In genomic region chr13:28716511-28716910, GRCh38 we compare ENCODE assay signal across 10 cellular contexts. TPM values are rescaled to one million over a fixed set of nuclear protein-coding genes. Genes with fewer than 3 reads are reported as not detected.
DNase-seq lines count a peak whose midpoint lies in the region; ATAC-seq, FAIRE-seq and TF ChIP-seq lines count a peak whose summit lies in the region.
"Had no signal": no experiment of that assay in that cellular context is flagged by ENCODE, and none has a peak within 500 bp of the region (broad histone marks: within the 10 kb centered on the region; RNA-seq: fewer than 3 reads in every experiment).

No MANE protein-coding gene starts in this region.

- no peaks in the 10 kb centered on the region for H3K9me3 Mint-ChIP-seq in activated naive CD8-positive, alpha-beta T cell treated with anti-CD3 and anti-CD28 coated beads for 36 hours
- no peaks in the 10 kb centered on the region for H3K9me3 Mint-ChIP-seq in activated naive CD8-positive, alpha-beta T cell treated with anti-CD3 and anti-CD28 coated beads, Interleukin-2, amount 50 U/mL, for 24 hours

- H3K4me3 Mint-ChIP-seq in activated naive CD8-positive, alpha-beta T cell treated with anti-CD3 and anti-CD28 coated beads for 36 hours = no peak overlapping the region
- no peak overlapping the region for H3K4me3 Mint-ChIP-seq in activated naive CD8-positive, alpha-beta T cell treated with anti-CD3 and anti-CD28 coated beads, Interleukin-2, amount 50 U/mL, for 24 hours
- H3K4me3 Mint-ChIP-seq: activated CD8-positive, alpha-beta memory T cell treated with anti-CD3 and anti-CD28 coated beads, Interleukin-2, amount 10 ng/mL, durations not matched to agents 7 days and 5 days had no signal

- no peaks in the 10 kb centered on the region for H3K27me3 Mint-ChIP-seq in activated naive CD8-positive, alpha-beta T cell treated with anti-CD3 and anti-CD28 coated beads for 36 hours
- no peaks in the 10 kb centered on the region for H3K27me3 Mint-ChIP-seq in activated naive CD8-positive, alpha-beta T cell treated with anti-CD3 and anti-CD28 coated beads, Interleukin-2, amount 50 U/mL, for 24 hours
- H3K27me3 Mint-ChIP-seq: activated CD8-positive, alpha-beta memory T cell treated with anti-CD3 and anti-CD28 coated beads, Interleukin-2, amount 10 ng/mL, durations not matched to agents 7 days and 5 days had no signal

- no peak for ATAC-seq in activated naive CD8-positive, alpha-beta T cell treated with anti-CD3 and anti-CD28 coated beads, Interleukin-2, amount 50 U/mL, for 24 hours
- ATAC-seq in lower lobe of right lung = no peak
- ATAC-seq: activated CD8-positive, alpha-beta memory T cell treated with anti-CD3 and anti-CD28 coated beads, Interleukin-2, amount 10 ng/mL, durations not matched to agents 7 days and 5 days had no signal

- H3K27ac Mint-ChIP-seq in activated naive CD8-positive, alpha-beta T cell treated with anti-CD3 and anti-CD28 coated beads for 36 hours = peak overlapping the region; percentile 27
- H3K27ac Mint-ChIP-seq in activated naive CD8-positive, alpha-beta T cell treated with anti-CD3 and anti-CD28 coated beads, Interleukin-2, amount 50 U/mL, for 24 hours = no peak overlapping the region
- H3K27ac Mint-ChIP-seq: activated CD8-positive, alpha-beta memory T cell treated with anti-CD3 and anti-CD28 coated beads, Interleukin-2, amount 10 ng/mL, durations not matched to agents 7 days and 5 days had no signal

- H3K4me3 ChIP-seq in bronchial epithelial cell (ENCODE audit: low read depth, low read length) (no peak overlapping the region), lower lobe of right lung (no peak overlapping the region), uterus (no peak overlapping the region)

- H3K27me3 ChIP-seq in bronchial epithelial cell (ENCODE audit: control insufficient read depth, insufficient read depth, low read length) = no peaks in the 10 kb centered on the region
- no peaks in the 10 kb centered on the region for H3K27me3 ChIP-seq in lower lobe of right lung (ENCODE audit: low read depth)
- H3K27me3 ChIP-seq in uterus = no peaks in the 10 kb centered on the region

- TF ChIP-seq POLR2A in uterus (IDR thresholded peaks at IDR 0.05) = no peak

- H3K9me3 ChIP-seq in lower lobe of right lung = no peaks in the 10 kb centered on the region
- no peaks in the 10 kb centered on the region for H3K9me3 ChIP-seq in uterus

- H3K36me3 ChIP-seq in bronchial epithelial cell (ENCODE audit: control insufficient read depth, insufficient read depth, low read length) (no peaks in the 10 kb centered on the region), lower lobe of right lung (peaks cover 7% of the 10 kb centered on the region), uterus (no peaks in the 10 kb centered on the region)

- no peak for DNase-seq in activated naive CD8-positive, alpha-beta T cell treated with anti-CD3 and anti-CD28 coated beads for 36 hours
- no peak for DNase-seq in activated naive CD8-positive, alpha-beta T cell treated with anti-CD3 and anti-CD28 coated beads, Interleukin-2, amount 50 U/mL, for 24 hours
- peak; percentile 97 for DNase-seq in bronchial epithelial cell (ENCODE audit: low read depth)
- DNase-seq in lower lobe of right lung = no peak
- peak; percentile 56 to 76 for DNase-seq in uterus
- no peak for DNase-seq in NCI-H526 (lab: John Stamatoyannopoulos, UW)
- no peak for DNase-seq in NCI-H2081 (lab: John Stamatoyannopoulos, UW)
- DNase-seq in stimulated activated CD4-positive, alpha-beta T cell treated with anti-CD3 and anti-CD28 coated beads, Interleukin-2, amount 100 ng/mL, for 24 hours = no peak
- DNase-seq: activated CD8-positive, alpha-beta memory T cell treated with anti-CD3 and anti-CD28 coated beads, Interleukin-2, amount 10 ng/mL, durations not matched to agents 7 days and 5 days had no signal

- intact Hi-C loops in lower lobe of right lung (cut with DNase I) = no loop called here
- intact Hi-C loops in uterus (cut with DNase I; ENCODE audit: low total_unique reads) = no loop called here

- H3K4me1 ChIP-seq in lower lobe of right lung (peaks cover 31% of the 10 kb centered on the region), uterus (no peaks in the 10 kb centered on the region)

- TF ChIP-seq CTCF in bronchial epithelial cell (IDR thresholded peaks at IDR 0.05; ENCODE audit: insufficient read depth, low read length, severe bottlenecking) (no peak), lower lobe of right lung (IDR thresholded peaks at IDR 0.05) (no peak), uterus (IDR thresholded peaks at IDR 0.05) (no peak)

- H3K4me1 Mint-ChIP-seq in activated naive CD8-positive, alpha-beta T cell treated with anti-CD3 and anti-CD28 coated beads for 36 hours = peaks cover 26% of the 10 kb centered on the region
- H3K4me1 Mint-ChIP-seq in activated naive CD8-positive, alpha-beta T cell treated with anti-CD3 and anti-CD28 coated beads, Interleukin-2, amount 50 U/mL, for 24 hours = peaks cover 29% of the 10 kb centered on the region

- no peaks in the 10 kb centered on the region for H3K36me3 Mint-ChIP-seq in activated naive CD8-positive, alpha-beta T cell treated with anti-CD3 and anti-CD28 coated beads for 36 hours
- no peaks in the 10 kb centered on the region for H3K36me3 Mint-ChIP-seq in activated naive CD8-positive, alpha-beta T cell treated with anti-CD3 and anti-CD28 coated beads, Interleukin-2, amount 50 U/mL, for 24 hours (ENCODE audit: low read depth)

- FAIRE-seq in bronchial epithelial cell (lab: Jason Lieb, UNC) = no peak

- H3K27ac ChIP-seq in lower lobe of right lung = peak overlapping the region; percentile 37
- H3K27ac ChIP-seq in uterus = peak overlapping the region; percentile 51 to 91
- H3K27ac ChIP-seq: C4-2B had no signal

RNA-seq across cellular contexts. Expression of gene SLC46A3, which starts 2.3 kb away (rescaled TPM):
- 1 to 10 TPM; 2.6 to 3.2 TPM for total RNA-seq in activated naive CD8-positive, alpha-beta T cell treated with anti-CD3 and anti-CD28 coated beads for 36 hours
- 0.79 and 1.5 TPM in 2 replicates for total RNA-seq in bronchial epithelial cell
- total RNA-seq in lower lobe of right lung = 22.7 TPM
- total RNA-seq in uterus = 10 to 100 TPM in 1 of 4 donors, 1 to 10 TPM in 3; 2.3 to 12.1 (median 5.9) TPM

RNA-seq across cellular contexts. Expression of gene POMP, which starts 57.6 kb away (rescaled TPM):
- 100 to 1,000 TPM; 134 TPM for total RNA-seq in activated naive CD8-positive, alpha-beta T cell treated with anti-CD3 and anti-CD28 coated beads for 36 hours
- total RNA-seq in bronchial epithelial cell = 51.9 and 70.8 TPM in 2 replicates
- 58.7 TPM for total RNA-seq in lower lobe of right lung
- total RNA-seq in uterus = 10 to 100 TPM in 3 of 4 donors, 1 to 10 TPM in 1; 3.8 to 39.5 (median 23.7) TPM

Comparison
In these comparisons a context has a peak if more than half of its experiments do, and no peak if none do; other contexts are left out.
1. DNase-seq: peak in bronchial epithelial cell (single experiment) and uterus (2 of 2); none in activated naive CD8-positive, alpha-beta T cell treated with anti-CD3 and anti-CD28 coated beads for 36 hours (single experiment), activated naive CD8-positive, alpha-beta T cell treated with anti-CD3 and anti-CD28 coated beads, Interleukin-2, amount 50 U/mL, for 24 hours (single experiment), lower lobe of right lung (single experiment), NCI-H526 (0 of 2), NCI-H2081 (0 of 2) and stimulated activated CD4-positive, alpha-beta T cell treated with anti-CD3 and anti-CD28 coated beads, Interleukin-2, amount 100 ng/mL, for 24 hours (0 of 2).